In the genomic region with DNA sequence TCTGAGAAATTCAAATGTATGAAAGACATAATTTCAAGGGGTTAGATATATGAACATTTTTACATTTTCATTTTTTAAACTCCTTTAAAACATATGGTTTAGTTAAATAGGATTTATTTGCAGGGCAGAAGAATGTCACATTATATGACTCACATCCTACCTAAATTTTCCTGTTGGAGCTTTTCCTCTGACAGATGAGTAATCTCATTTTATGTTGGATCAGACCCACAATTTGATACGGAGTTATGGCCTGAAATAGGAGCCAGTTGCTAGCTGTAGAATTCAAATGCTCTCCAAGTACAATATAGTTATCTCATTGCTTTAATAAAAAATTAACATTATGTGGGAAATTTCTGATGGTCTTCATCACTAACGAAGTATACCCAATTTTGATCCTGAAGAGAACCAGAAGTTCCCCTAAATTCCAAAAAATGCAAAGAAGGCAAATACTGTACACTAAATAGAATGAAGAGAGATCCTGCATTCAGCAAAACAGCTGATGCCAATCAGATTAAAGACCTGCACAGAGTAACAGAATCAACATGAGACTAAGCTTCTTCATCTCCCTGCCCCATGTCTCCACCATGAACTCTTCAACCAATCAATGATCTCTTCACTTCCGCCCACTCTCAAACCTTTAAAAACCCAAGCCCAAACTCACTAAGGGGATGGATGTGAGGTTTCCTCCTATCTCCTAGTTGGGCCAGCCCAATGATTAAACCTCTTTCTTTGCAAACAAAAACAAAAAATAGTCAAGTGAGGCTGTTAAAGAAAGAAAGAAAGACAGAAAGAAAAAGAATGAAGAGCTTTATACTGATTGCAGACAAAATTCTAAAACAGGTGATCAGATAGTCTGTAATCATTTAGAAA, we compare ENCODE assay signal across 15 cellular contexts. TPM values are rescaled to one million over a fixed set of nuclear protein-coding genes. Genes with fewer than 3 reads are reported as not detected.
DNase-seq lines count a peak whose midpoint lies in the region; ATAC-seq, FAIRE-seq and TF ChIP-seq lines count a peak whose summit lies in the region.
"Had no signal": no experiment of that assay in that cellular context is flagged by ENCODE, and none has a peak within 500 bp of the region (broad histone marks: within the 10 kb centered on the region; RNA-seq: fewer than 3 reads in every experiment).

No MANE protein-coding gene starts in this region.

- FAIRE-seq in urothelium cell line (lab: Jason Lieb, UNC), result no peak
- FAIRE-seq: D721Med had no signal

- DNase-seq in HPDE6-E6E7 (ENCODE audit: extremely low spot score) (peak; percentile 23), amniotic epithelial cell (ENCODE audit: low read depth) (peak; percentile 65), fibroblast of the aortic adventitia (ENCODE audit: low read depth) (peak; percentile 89), urothelium cell line (ENCODE audit: low spot score) (peak; percentile 30), NCI-H1417 treated with DMSO at 0.1 percent for 48 hours (lab: John Stamatoyannopoulos, UW) (no peak), upper lobe of left lung (no peak)
- DNase-seq: activated CD8-positive, alpha-beta memory T cell treated with anti-CD3 and anti-CD28 coated beads, Interleukin-2, amount 50 U/mL, for 4 hours; left ventricle myocardium superior; NCI-H1105 treated with DMSO at 0.1 percent for 48 hours; NCI-H524; thyroid gland had no signal

- no peak for TF ChIP-seq POLR2A in upper lobe of left lung (IDR thresholded peaks at IDR 0.05)

- TF ChIP-seq EP300 in upper lobe of left lung (IDR thresholded peaks at IDR 0.05), result no peak

- TF ChIP-seq CTCF in fibroblast of the aortic adventitia (IDR thresholded peaks at IDR 0.05; ENCODE audit: insufficient read depth, low read length) (no peak), upper lobe of left lung (IDR thresholded peaks at IDR 0.05) (no peak)

- ATAC-seq in GM19463 (IDR thresholded peaks at IDR 0.05; ENCODE audit: unreplicated experiment) (no peak), upper lobe of left lung (ENCODE audit: low FRiP score in 2 of 2) (no peak)
- ATAC-seq: left ventricle myocardium superior, Right ventricle myocardium inferior had no signal

- H3K4me1 ChIP-seq in upper lobe of left lung, result peaks cover 0 to 8% (median 2%) of the 10 kb centered on the region in 4 donors
- H3K4me1 ChIP-seq: neural progenitor cell, thyroid gland had no signal

- H3K9me3 ChIP-seq in upper lobe of left lung, result no peaks in the 10 kb centered on the region
- H3K9me3 ChIP-seq: thyroid gland had no signal

- no peak overlapping the region for H3K4me3 ChIP-seq in fibroblast of the aortic adventitia (ENCODE audit: low read depth, low read length)
- H3K4me3 ChIP-seq in upper lobe of left lung, result no peak overlapping the region
- H3K4me3 ChIP-seq: neural progenitor cell, thyroid gland had no signal

- no peaks in the 10 kb centered on the region for H3K27me3 ChIP-seq in upper lobe of left lung
- H3K27me3 ChIP-seq: neural progenitor cell, thyroid gland had no signal

- 83 to 87% methylated on average over 3 of the region's 3 CpGs for WGBS in upper lobe of left lung, 2 donors

- H3K27ac ChIP-seq in upper lobe of left lung, result no peak overlapping the region
- H3K27ac ChIP-seq: neural progenitor cell, thyroid gland had no signal

- no peaks in the 10 kb centered on the region for H3K36me3 ChIP-seq in upper lobe of left lung
- H3K36me3 ChIP-seq: neural progenitor cell, thyroid gland had no signal

RNA-seq across cellular contexts. Expression of a gene that starts 10.9 kb away (rescaled TPM):
- total RNA-seq in fibroblast of the aortic adventitia (ENCODE audit: low replicate concordance) (26.8 and 50.7 TPM in 2 replicates), upper lobe of left lung (10 to 100 TPM; 10.1 to 40.9 (median 17.4) TPM)

RNA-seq across cellular contexts. Expression of a gene that starts 25.2 kb away (rescaled TPM):
- total RNA-seq in fibroblast of the aortic adventitia (ENCODE audit: low replicate concordance) (0.45 and 1.1 TPM in 2 replicates), upper lobe of left lung (not detected)
- total RNA-seq: left ventricle myocardium superior, Right ventricle myocardium inferior, thyroid gland had no signal

RNA-seq across cellular contexts. Expression of a gene that starts 33.5 kb away (rescaled TPM):
- total RNA-seq in fibroblast of the aortic adventitia (ENCODE audit: low replicate concordance) (3.8 and 63.9 TPM in 2 replicates), upper lobe of left lung (1 to 10 TPM; 1.4 to 4.2 (median 2.5) TPM)

Comparison
In these comparisons a context has a peak if more than half of its experiments do, and no peak if none do; other contexts are left out.
1. DNase-seq: peak in HPDE6-E6E7 (single experiment), amniotic epithelial cell (single experiment), fibroblast of the aortic adventitia (single experiment) and urothelium cell line (single experiment); none in NCI-H1417 treated with DMSO at 0.1 percent for 48 hours (single experiment) and upper lobe of left lung (0 of 2).